1 cellular context compared by ENCODE assay signal in genomic region chr10:113129117-113129516, GRCh38.
TF ChIP-seq lines count a peak whose summit lies in the region.

No MANE protein-coding gene starts in this region.

TF ChIP-seq in HepG2, 621 proteins besides CTCF, POLR2A, EP300 and RAD21:
- TF ChIP-seq ZBTB33 (CRISPR knock-in tag; IDR thresholded peaks at IDR 0.05) (0 out of 2 replicates have a peak, but pooled peaks have one; percentile 20), NKX3-1 (CRISPR knock-in tag; IDR thresholded peaks at IDR 0.05) (no peak)
